ENCODE assay signal across 31 cellular contexts in the genomic region with DNA sequence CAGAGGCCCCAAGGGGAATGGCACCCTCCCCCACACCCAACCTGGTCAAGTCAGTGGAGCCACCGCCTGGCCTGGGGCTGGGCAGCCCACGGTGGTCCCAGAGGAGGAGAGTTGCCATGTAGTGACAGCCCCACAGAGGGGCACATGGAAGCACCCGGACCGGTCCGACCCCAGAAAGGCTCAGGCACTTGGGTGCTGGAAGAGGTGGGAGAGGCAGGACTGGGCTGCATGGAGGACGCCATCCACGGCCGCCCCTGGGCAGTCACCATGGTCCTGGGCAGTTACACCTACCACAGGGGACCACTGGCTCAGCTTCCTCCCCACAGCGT. TPM values are rescaled to one million over a fixed set of nuclear protein-coding genes. Genes with fewer than 3 reads are reported as not detected.
"Had no signal": no experiment of that assay in that cellular context is flagged by ENCODE, and none has a peak within 500 bp of the region (broad histone marks: within the 10 kb centered on the region; RNA-seq: fewer than 3 reads in every experiment).

No MANE protein-coding gene starts in this region.

- H3K9me3 ChIP-seq: ascending aorta, lower lobe of right lung, right lobe of liver, vagina had no signal

- H3K4me3 ChIP-seq: ascending aorta, cardiac muscle cell, coronary artery, lower lobe of right lung, right lobe of liver, vagina had no signal

- H3K27ac Mint-ChIP-seq: activated CD4-positive, alpha-beta T cell treated with anti-CD3 and anti-CD28 coated beads for 36 hours; activated CD8-positive, alpha-beta memory T cell treated with anti-CD3 and anti-CD28 coated beads, Interleukin-2, amount 10 ng/mL, durations not matched to agents 7 days and 5 days; activated CD8-positive, alpha-beta T cell treated with anti-CD3 and anti-CD28 coated beads, Interleukin-2, amount 10 ng/mL, durations not matched to agents 7 days and 5 days; activated naive CD8-positive, alpha-beta T cell; brain; natural killer cell treated with Interleukin-12 subunit alpha and Interleukin-12 subunit beta and Interleukin-15 and Interleukin-18, amount 100 ng/mL, for 72 hours; stimulated activated naive CD8-positive, alpha-beta T cell treated with anti-CD3 and anti-CD28 coated beads, Interleukin-15, Interleukin-2, amounts not matched to agents 100 ng/mL and 50 ng/mL, for 24 hours; T-helper 2 cell treated with Interferon-gamma antibody and Interleukin-4, amounts not matched to agents 5 μg/mL and 100 μg/mL, for 36 hours; type B pancreatic cell had no signal

- DNase-seq: activated CD4-positive, alpha-beta T cell treated with anti-CD3 and anti-CD28 coated beads for 36 hours; activated CD4-positive, CD25-positive, alpha-beta regulatory T cell; activated CD8-positive, alpha-beta memory T cell treated with anti-CD3 and anti-CD28 coated beads, Interleukin-2, amount 10 ng/mL, durations not matched to agents 7 days and 5 days; activated CD8-positive, alpha-beta T cell treated with anti-CD3 and anti-CD28 coated beads, Interleukin-2, amount 10 ng/mL, durations not matched to agents 7 days and 5 days; activated naive CD4-positive, alpha-beta T cell; activated T-cell treated with anti-CD3 and anti-CD28 coated beads, Interleukin-2, amount 50 U/mL, for 48 hours; cerebellar nuclear complex; foreskin fibroblast; hippocampal formation; lower lobe of right lung; mesenchymal stem cell; stimulated activated CD4-positive, alpha-beta T cell treated with anti-CD3 and anti-CD28 coated beads, Interleukin-12 subunit alpha, Interleukin-12 subunit beta, amount 100 ng/mL, for 4 hours; stimulated activated CD4-positive, alpha-beta T cell treated with anti-CD3 and anti-CD28 coated beads, Interleukin-4, amount 100 ng/mL, for 1 hour; T-helper 1 cell had no signal

- H3K4me1 ChIP-seq: ascending aorta, vagina had no signal

- H3K9me3 Mint-ChIP-seq: stimulated activated naive CD8-positive, alpha-beta T cell treated with anti-CD3 and anti-CD28 coated beads, Interleukin-15, Interleukin-2, amounts not matched to agents 100 ng/mL and 50 ng/mL, for 24 hours had no signal

- H3K36me3 Mint-ChIP-seq: activated CD8-positive, alpha-beta memory T cell treated with anti-CD3 and anti-CD28 coated beads, Interleukin-2, amount 10 ng/mL, durations not matched to agents 7 days and 5 days; activated naive CD8-positive, alpha-beta T cell; natural killer cell treated with Interleukin-12 subunit alpha and Interleukin-12 subunit beta and Interleukin-15 and Interleukin-18, amount 100 ng/mL, for 72 hours; type B pancreatic cell had no signal

- ATAC-seq: activated CD4-positive, alpha-beta T cell treated with anti-CD3 and anti-CD28 coated beads for 36 hours; activated CD8-positive, alpha-beta T cell treated with anti-CD3 and anti-CD28 coated beads, Interleukin-2, amount 10 ng/mL, durations not matched to agents 7 days and 5 days; lower lobe of right lung had no signal

- H3K27ac ChIP-seq: ascending aorta, cardiac muscle cell, coronary artery, lower lobe of right lung, right lobe of liver, vagina had no signal

- H3K27me3 ChIP-seq: ascending aorta, cardiac muscle cell, right lobe of liver, vagina had no signal

- H3K36me3 ChIP-seq: ascending aorta, cardiac muscle cell, lower lobe of right lung, right lobe of liver, vagina had no signal

- H3K4me3 Mint-ChIP-seq: activated CD4-positive, alpha-beta T cell treated with anti-CD3 and anti-CD28 coated beads for 36 hours; activated CD8-positive, alpha-beta memory T cell treated with anti-CD3 and anti-CD28 coated beads, Interleukin-2, amount 10 ng/mL, durations not matched to agents 7 days and 5 days; activated CD8-positive, alpha-beta T cell treated with anti-CD3 and anti-CD28 coated beads, Interleukin-2, amount 10 ng/mL, durations not matched to agents 7 days and 5 days; activated naive CD8-positive, alpha-beta T cell; brain; natural killer cell treated with Interleukin-12 subunit alpha and Interleukin-12 subunit beta and Interleukin-15 and Interleukin-18, amount 100 ng/mL, for 72 hours; stimulated activated naive CD8-positive, alpha-beta T cell treated with anti-CD3 and anti-CD28 coated beads, Interleukin-15, Interleukin-2, amounts not matched to agents 100 ng/mL and 50 ng/mL, for 24 hours; T-helper 2 cell treated with Interferon-gamma antibody and Interleukin-4, amounts not matched to agents 5 μg/mL and 100 μg/mL, for 36 hours; type B pancreatic cell had no signal

RNA-seq across cellular contexts. Expression of a gene that starts 37.9 kb away (rescaled TPM):
- total RNA-seq: activated CD8-positive, alpha-beta memory T cell treated with anti-CD3 and anti-CD28 coated beads, Interleukin-2, amount 10 ng/mL, durations not matched to agents 7 days and 5 days; activated CD8-positive, alpha-beta T cell treated with anti-CD3 and anti-CD28 coated beads, Interleukin-2, amount 10 ng/mL, durations not matched to agents 7 days and 5 days; ascending aorta; esophagus mucosa; kidney epithelial cell; lower lobe of right lung; mononuclear cell; osteocyte; renal cortical epithelial cell; subcutaneous adipose tissue had no signal
